Comparison of ENCODE assay signal across 8 cellular contexts in genomic region chr10:103745264-103746247, GRCh38.
A peak's percentile ranks its signal among the peaks of the same experiment; 100 is the strongest.
DNase-seq lines count a peak whose midpoint lies in the region; ATAC-seq, FAIRE-seq and TF ChIP-seq lines count a peak whose summit lies in the region.

No MANE protein-coding gene starts in this region.

- POLR2A ChIA-PET in WTC11 (lab: Charles Lee) = no interaction called here

- H3K4me3 Mint-ChIP-seq in WTC11 = no peak overlapping the region
- H3K4me3 Mint-ChIP-seq in effector memory CD8-positive, alpha-beta T cell = peak overlapping the region; percentile 3 to 13

- CTCF ChIA-PET in WTC11 (lab: Charles Lee) = interaction anchor here (0.9 to 1.9 kb wide), 2 partner anchors 10 to 33 kb away, joined by 3 to 6 read pairs; no protein-coding TSS in a partner anchor

- no peak overlapping the region; the same call in 1 of the 2 replicates for H3K27ac Mint-ChIP-seq in WTC11
- H3K27ac Mint-ChIP-seq in effector memory CD8-positive, alpha-beta T cell = peak overlapping the region in 1 of 2 donors; percentile 10

- no peaks in the 10 kb centered on the region for H3K9me3 Mint-ChIP-seq in WTC11
- no peaks in the 10 kb centered on the region for H3K9me3 Mint-ChIP-seq in effector memory CD8-positive, alpha-beta T cell

- H3K36me3 Mint-ChIP-seq in WTC11 = no peaks in the 10 kb centered on the region
- peaks cover 3% of the 10 kb centered on the region for H3K36me3 Mint-ChIP-seq in effector memory CD8-positive, alpha-beta T cell (ENCODE audit: insufficient read depth)

- FAIRE-seq in GM19239 (lab: Jason Lieb, UNC) = no peak

- ATAC-seq in HG03280 (IDR thresholded peaks at IDR 0.05; ENCODE audit: unreplicated experiment) (peak; percentile 48), WTC11 (peak; percentile 63)
- peak; percentile 61 for ATAC-seq in effector memory CD8-positive, alpha-beta T cell (replicated peaks)

- no peaks in the 10 kb centered on the region for H3K27me3 Mint-ChIP-seq in WTC11 (ENCODE audit: low read depth)
- H3K27me3 Mint-ChIP-seq in effector memory CD8-positive, alpha-beta T cell = peaks cover 0 to 18% of the 10 kb centered on the region in 2 donors

- DNase-seq in WTC11 (ENCODE audit: low spot score) (no peak), GM19239 (ENCODE audit: insufficient read length, low spot score) (no peak), NCI-H1436 treated with DMSO at 0.1 percent for 48 hours (lab: John Stamatoyannopoulos, UW) (no peak), Ammon's horn (ENCODE audit: low spot score) (no peak), NCI-H2196 (lab: John Stamatoyannopoulos, UW; ENCODE audit: unreplicated experiment) (no peak)
- no peak for DNase-seq in effector memory CD8-positive, alpha-beta T cell
- peak; percentile 6 for DNase-seq in stimulated activated CD8-positive, alpha-beta memory T cell treated with anti-CD3 and anti-CD28 coated beads, Interleukin-12 subunit alpha, Interleukin-12 subunit beta, amount 100 ng/mL, for 4 hours (ENCODE audit: low read depth)

- TF ChIP-seq CTCF in WTC11 (IDR thresholded peaks at IDR 0.05) = no peak

- H3K4me1 Mint-ChIP-seq in WTC11 = peaks cover 4% of the 10 kb centered on the region; the same call in 1 of the 2 replicates
- peaks cover 6 to 15% of the 10 kb centered on the region in 2 donors for H3K4me1 Mint-ChIP-seq in effector memory CD8-positive, alpha-beta T cell (ENCODE audit: low read depth in 2 of 2)

TF ChIP-seq in WTC11, 78 proteins besides CTCF, POLR2A, EP300 and RAD21:
- no peak for TF ChIP-seq SMAD3 (CRISPR knock-in tag; IDR thresholded peaks at IDR 0.05; ENCODE audit: borderline replicate concordance)
- TF ChIP-seq ZMAT4 (CRISPR knock-in tag; IDR thresholded peaks at IDR 0.05) = no peak
- TF ChIP-seq ESRRA (CRISPR knock-in tag; IDR thresholded peaks at IDR 0.05; ENCODE audit: borderline replicate concordance) = no peak
- TF ChIP-seq E2F4 (CRISPR knock-in tag; IDR thresholded peaks at IDR 0.05; ENCODE audit: borderline replicate concordance, low read depth) = no peak
- TF ChIP-seq HMGXB4 (CRISPR knock-in tag; IDR thresholded peaks at IDR 0.05) = no peak
- TF ChIP-seq PRRX2 (CRISPR knock-in tag; IDR thresholded peaks at IDR 0.05) = no peak
- no peak for TF ChIP-seq MYBL2 (CRISPR knock-in tag; IDR thresholded peaks at IDR 0.05)
- TF ChIP-seq NFATC4 (CRISPR knock-in tag; IDR thresholded peaks at IDR 0.05) = no peak
- TF ChIP-seq HMGA2 (CRISPR knock-in tag; IDR thresholded peaks at IDR 0.05) = no peak
- TF ChIP-seq FOXK1 (CRISPR knock-in tag; IDR thresholded peaks at IDR 0.05) = no peak
- TF ChIP-seq ZNF138 (CRISPR knock-in tag; conservative IDR thresholded peaks at IDR 0.05) = no peak
